9 cellular contexts compared by ENCODE assay signal in genomic region chr5:112529525-112529924, GRCh38.
DNase-seq lines count a peak whose midpoint lies in the region; ATAC-seq and TF ChIP-seq lines count a peak whose summit lies in the region.
"Had no signal": no experiment of that assay in that cellular context is flagged by ENCODE, and none has a peak within 500 bp of the region (broad histone marks: within the 10 kb centered on the region; RNA-seq: fewer than 3 reads in every experiment).

No MANE protein-coding gene starts in this region.

- H3K27ac Mint-ChIP-seq in activated naive CD4-positive, alpha-beta T cell treated with anti-CD3 and anti-CD28 coated beads for 36 hours = no peak overlapping the region
- no peak overlapping the region for H3K27ac Mint-ChIP-seq in mesothelial cell of epicardium

- H3K9me3 Mint-ChIP-seq in activated naive CD4-positive, alpha-beta T cell treated with anti-CD3 and anti-CD28 coated beads for 36 hours = no peaks in the 10 kb centered on the region
- peaks cover 8% of the 10 kb centered on the region for H3K9me3 Mint-ChIP-seq in mesothelial cell of epicardium

- H3K36me3 ChIP-seq in cardiac muscle cell = no peaks in the 10 kb centered on the region
- H3K36me3 ChIP-seq in thoracic aorta = no peaks in the 10 kb centered on the region

- no peak overlapping the region for H3K4me3 Mint-ChIP-seq in activated naive CD4-positive, alpha-beta T cell treated with anti-CD3 and anti-CD28 coated beads for 36 hours
- no peak overlapping the region for H3K4me3 Mint-ChIP-seq in mesothelial cell of epicardium

- H3K36me3 Mint-ChIP-seq in activated naive CD4-positive, alpha-beta T cell treated with anti-CD3 and anti-CD28 coated beads for 36 hours (ENCODE audit: low read depth) = no peaks in the 10 kb centered on the region
- H3K36me3 Mint-ChIP-seq in mesothelial cell of epicardium = no peaks in the 10 kb centered on the region

- CTCF ChIA-PET in activated naive CD4-positive, alpha-beta T cell treated with anti-CD3 and anti-CD28 coated beads for 36 hours (lab: Charles Lee) = no interaction called here

- H3K4me1 Mint-ChIP-seq in activated naive CD4-positive, alpha-beta T cell treated with anti-CD3 and anti-CD28 coated beads for 36 hours (ENCODE audit: low read depth) = no peaks in the 10 kb centered on the region
- H3K4me1 Mint-ChIP-seq in mesothelial cell of epicardium = peaks cover under 1% of the 10 kb centered on the region

- peak; percentile 36 for TF ChIP-seq CTCF in cardiac muscle cell (IDR thresholded peaks at IDR 0.05; ENCODE audit: low read depth, low read length)
- peak; percentile 29 for TF ChIP-seq CTCF in fibroblast of pulmonary artery (IDR thresholded peaks at IDR 0.05; ENCODE audit: low read length, missing control alignments)
- peak; percentile 12 for TF ChIP-seq CTCF in thoracic aorta (IDR thresholded peaks at IDR 0.05)
- TF ChIP-seq CTCF in mesothelial cell of epicardium (IDR thresholded peaks at IDR 0.05; ENCODE audit: unreplicated experiment) = no peak

- H3K27me3 ChIP-seq in cardiac muscle cell = no peaks in the 10 kb centered on the region
- no peaks in the 10 kb centered on the region for H3K27me3 ChIP-seq in thoracic aorta (replicated peaks; ENCODE audit: insufficient read depth)

- DNase-seq in cardiac muscle cell (ENCODE audit: low read depth in 1 of 2, low spot score in 1 of 2) (peak; percentile 27 to 30), Right ventricle myocardium inferior (ENCODE audit: missing footprints) (no peak), NCI-H774 (lab: John Stamatoyannopoulos, UW) (peak; percentile 41), fibroblast of pulmonary artery (ENCODE audit: low read depth) (peak; percentile 26), thoracic aorta (ENCODE audit: low spot score) (no peak), mesothelial cell of epicardium (ENCODE audit: low spot score in 2 of 2, unreplicated experiment in 2 of 2) (no peak)
- no peak for DNase-seq in activated naive CD4-positive, alpha-beta T cell treated with anti-CD3 and anti-CD28 coated beads for 36 hours
- DNase-seq: NCI-H226 had no signal

- H3K27ac ChIP-seq in cardiac muscle cell (no peak overlapping the region), thoracic aorta (no peak overlapping the region)

- H3K4me1 ChIP-seq in cardiac muscle cell (ENCODE audit: low read depth) (no peaks in the 10 kb centered on the region), thoracic aorta (ENCODE audit: control insufficient read depth in 1 of 2, low read depth in 2 of 2) (no peaks in the 10 kb centered on the region)

- ATAC-seq in Right ventricle myocardium inferior (no peak), thoracic aorta (ENCODE audit: insufficient number of reproducible peaks, low FRiP score, low read depth) (no peak), HG03280 (IDR thresholded peaks at IDR 0.05; ENCODE audit: unreplicated experiment) (no peak)

- intact Hi-C loops in Right ventricle myocardium inferior (cut with DNase I) = loop anchor here (2.0 kb wide), 1 partner anchor 355 kb away; no protein-coding TSS in a partner anchor
- intact Hi-C loops in activated naive CD4-positive, alpha-beta T cell treated with anti-CD3 and anti-CD28 coated beads for 36 hours (cut with micrococcal nuclease) = loop anchor here (1.0 kb wide), 1 partner anchor 354 kb away; no protein-coding TSS in a partner anchor

- no peaks in the 10 kb centered on the region for H3K9me3 ChIP-seq in cardiac muscle cell (ENCODE audit: low read depth)
- no peaks in the 10 kb centered on the region for H3K9me3 ChIP-seq in thoracic aorta

- peaks cover 8% of the 10 kb centered on the region for H3K27me3 Mint-ChIP-seq in activated naive CD4-positive, alpha-beta T cell treated with anti-CD3 and anti-CD28 coated beads for 36 hours (ENCODE audit: low read depth)
- H3K27me3 Mint-ChIP-seq in mesothelial cell of epicardium (ENCODE audit: low read depth) = no peaks in the 10 kb centered on the region

- H3K4me3 ChIP-seq in cardiac muscle cell (no peak overlapping the region), fibroblast of pulmonary artery (replicated peaks; ENCODE audit: low read depth, low read length) (no peak overlapping the region), thoracic aorta (no peak overlapping the region)

Comparison
In these comparisons a context has a peak if more than half of its experiments do, and no peak if none do; other contexts are left out.
1. DNase-seq: peak in cardiac muscle cell (2 of 2), NCI-H774 (single experiment) and fibroblast of pulmonary artery (single experiment); none in Right ventricle myocardium inferior (single experiment), thoracic aorta (single experiment), activated naive CD4-positive, alpha-beta T cell treated with anti-CD3 and anti-CD28 coated beads for 36 hours (single experiment) and mesothelial cell of epicardium (0 of 2).